In the genomic region with DNA sequence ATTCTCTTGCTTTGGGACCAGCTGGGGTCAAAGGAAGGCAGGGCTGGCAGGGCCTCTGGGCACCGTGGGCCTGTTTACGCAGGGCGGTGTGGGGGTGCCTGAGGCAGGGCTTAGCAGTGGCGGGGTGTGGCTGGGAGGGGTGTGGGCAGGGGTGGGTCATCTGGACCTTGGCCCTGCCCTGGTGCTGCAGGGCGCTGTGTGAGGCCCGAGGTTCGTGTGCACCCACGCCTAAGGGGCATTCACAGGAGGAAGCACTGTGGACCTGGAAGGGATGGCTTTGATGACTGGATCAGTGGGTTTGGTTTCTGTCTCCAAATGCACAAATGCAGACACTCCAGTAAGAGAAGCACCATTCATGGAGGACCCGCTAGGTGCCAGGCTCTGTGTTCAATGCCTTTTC, we compare ENCODE assay signal across 19 cellular contexts. TPM values are rescaled to one million over a fixed set of nuclear protein-coding genes. Genes with fewer than 3 reads are reported as not detected.
DNase-seq lines count a peak whose midpoint lies in the region; ATAC-seq, FAIRE-seq and TF ChIP-seq lines count a peak whose summit lies in the region.
"Had no signal": no experiment of that assay in that cellular context is flagged by ENCODE, and none has a peak within 500 bp of the region (broad histone marks: within the 10 kb centered on the region; RNA-seq: fewer than 3 reads in every experiment).

No MANE protein-coding gene starts in this region.

- H2AFZ ChIP-seq in H1 (ENCODE audit: low read length) = no peak overlapping the region

- no peak overlapping the region for H4K5ac ChIP-seq in H1 (ENCODE audit: insufficient read length, low read depth, low read length)

- no peak overlapping the region for H3K18ac ChIP-seq in H1 (ENCODE audit: extremely low read depth, low read length)

- H2BK12ac ChIP-seq in H1 (ENCODE audit: low read depth, low read length) = no peak overlapping the region

- no peaks in the 10 kb centered on the region for H4K20me1 ChIP-seq in H1 (replicated peaks in 1 of 2; ENCODE audit: control insufficient read depth in 1 of 2, insufficient read depth in 2 of 2, low read length in 2 of 2)

- H3K14ac ChIP-seq in H1 (ENCODE audit: insufficient read length) = no peak overlapping the region

- no peak overlapping the region for H3K4ac ChIP-seq in H1 (replicated peaks; ENCODE audit: insufficient read length, low read depth, low read length)

- intact Hi-C loops in mucosa of descending colon (cut with DNase I, micrococcal nuclease) = no loop called here

- H3K27me3 ChIP-seq in H1 (replicated peaks in 1 of 4; ENCODE audit: control insufficient read depth in 3 of 4, extremely low read depth in 1 of 4, insufficient read depth in 3 of 4, low read length in 3 of 4) (no peaks in the 10 kb centered on the region), suprapubic skin (no peaks in the 10 kb centered on the region)

- POLR2A ChIA-PET in H1 (lab: Charles Lee; ENCODE audit: partially characterized antibody) = no interaction called here

- H2BK15ac ChIP-seq in H1 (ENCODE audit: low read length) = no peak overlapping the region

- TF ChIP-seq CTCF in H1 (IDR thresholded peaks at IDR 0.05; ENCODE audit: control extremely low read depth in 1 of 3, insufficient read depth in 1 of 3, low read depth in 1 of 3, low read length in 3 of 3) (no peak), mucosa of descending colon (IDR thresholded peaks at IDR 0.05) (no peak), suprapubic skin (IDR thresholded peaks at IDR 0.05) (no peak)

- no peak overlapping the region for H4K8ac ChIP-seq in H1 (ENCODE audit: extremely low read depth, insufficient read depth, low read length)

- no peak overlapping the region for H2BK120ac ChIP-seq in H1 (replicated peaks; ENCODE audit: low read depth, low read length)

- H2AK5ac ChIP-seq in H1 (ENCODE audit: low read depth, low read length) = no peak overlapping the region

- H3K4me3 ChIP-seq in H1 (ENCODE audit: extremely low read depth in 1 of 4, insufficient read depth in 2 of 4, low read depth in 3 of 4, low read length in 4 of 4) = no peak overlapping the region
- no peak overlapping the region for H3K4me3 ChIP-seq in mucosa of descending colon
- no peak overlapping the region for H3K4me3 ChIP-seq in suprapubic skin
- H3K4me3 ChIP-seq: GM12878 had no signal

- no peak overlapping the region for H2BK20ac ChIP-seq in H1 (ENCODE audit: low read length)

- no peak overlapping the region for H4K91ac ChIP-seq in H1 (replicated peaks; ENCODE audit: insufficient read length, low read length)

- CTCF ChIA-PET in H1 (lab: Charles Lee; ENCODE audit: partially characterized antibody) = interaction anchor here (0.9 to 2.0 kb wide), 3 partner anchors 12 to 272 kb away, joined by 3 to 7 read pairs (median 6); no protein-coding TSS in a partner anchor

- no peaks in the 10 kb centered on the region for H3K9me3 ChIP-seq in H1 (ENCODE audit: insufficient read depth in 2 of 2, low read depth in 1 of 2, low read length in 1 of 2)
- no peaks in the 10 kb centered on the region for H3K9me3 ChIP-seq in mucosa of descending colon
- H3K9me3 ChIP-seq in suprapubic skin = no peaks in the 10 kb centered on the region

- FAIRE-seq in H1 (lab: Jason Lieb, UNC) = no peak
- FAIRE-seq: GM12878 had no signal

- H3K79me1 ChIP-seq in H1 (ENCODE audit: low read depth, low read length) = no peaks in the 10 kb centered on the region

- no peaks in the 10 kb centered on the region for H3K79me2 ChIP-seq in H1 (ENCODE audit: control insufficient read depth in 1 of 2, insufficient read depth in 2 of 2, low read length in 2 of 2)

- no peak for TF ChIP-seq RAD21 in H1 (IDR thresholded peaks at IDR 0.05 in 1 of 2, conservative IDR thresholded peaks at IDR 0.05 in 1 of 2; ENCODE audit: low read depth in 2 of 2, low read length in 2 of 2)

- no peak overlapping the region for H3K4me2 ChIP-seq in H1 (ENCODE audit: insufficient read depth in 1 of 2, low read depth in 2 of 2, low read length in 2 of 2)
- H3K4me2 ChIP-seq: KMS-11 had no signal

- peaks cover 0 to 3% (median 0%) of the 10 kb centered on the region in 4 experiments; a peak in 1 of 7 replicates for H3K4me1 ChIP-seq in H1 (replicated peaks in 1 of 4; ENCODE audit: control insufficient read depth in 3 of 4, insufficient read depth in 4 of 4, low read length in 3 of 4)
- H3K4me1 ChIP-seq in mucosa of descending colon (ENCODE audit: low read depth) = peaks cover 41% of the 10 kb centered on the region
- H3K4me1 ChIP-seq in suprapubic skin = peaks cover 26% of the 10 kb centered on the region

- ATAC-seq in mucosa of descending colon = peak; percentile 86
- ATAC-seq in GM18520 (IDR thresholded peaks at IDR 0.05; ENCODE audit: unreplicated experiment) = no peak
- ATAC-seq in HG03095 (IDR thresholded peaks at IDR 0.05; ENCODE audit: unreplicated experiment) = no peak
- ATAC-seq: GM12878 had no signal

- H3K27ac ChIP-seq in H1 (ENCODE audit: low read depth, low read length) (no peak overlapping the region), suprapubic skin (peak overlapping the region; percentile 12)
- H3K27ac ChIP-seq: KMS-11 had no signal

- peak overlapping the region; percentile 12 for H3K56ac ChIP-seq in H1 (replicated peaks; ENCODE audit: insufficient read length, low read depth, low read length)

- DNase-seq in LoVo (ENCODE audit: low spot score) (peak; percentile 56), H1 (ENCODE audit: low read depth in 1 of 2, low spot score in 2 of 2) (no peak), mucosa of descending colon (peak; percentile 88 to 91 (median 91)), suprapubic skin (ENCODE audit: low spot score in 2 of 2) (no peak), DMS153 (lab: John Stamatoyannopoulos, UW) (no peak)
- no peak for DNase-seq in stimulated activated naive CD4-positive, alpha-beta T cell treated with Interleukin-2 at 50 U/mL for 16 hours (lab: John Stamatoyannopoulos, UW)
- DNase-seq: DMS79, MM.1S, NCI-H1105 treated with DMSO at 0.1 percent for 48 hours, NCI-H1930, NCI-H2171 treated with DMSO at 0.1 percent for 48 hours, NCI-H510A, SIG-M5 had no signal

- H3K36me3 ChIP-seq in H1 (ENCODE audit: control insufficient read depth in 2 of 4, insufficient read depth in 4 of 4, low read length in 3 of 4) (no peaks in the 10 kb centered on the region), mucosa of descending colon (ENCODE audit: low read depth) (no peaks in the 10 kb centered on the region), suprapubic skin (no peaks in the 10 kb centered on the region)

- H3K23me2 ChIP-seq in H1 (ENCODE audit: low read depth, low read length) = no peaks in the 10 kb centered on the region

- TF ChIP-seq POLR2A in H1 (IDR thresholded peaks at IDR 0.05; ENCODE audit: control extremely low read depth in 1 of 2, low read depth in 2 of 2, low read length in 2 of 2) (no peak), suprapubic skin (IDR thresholded peaks at IDR 0.05) (no peak)

- H2BK5ac ChIP-seq in H1 (ENCODE audit: low read depth, low read length) = no peak overlapping the region

- no peak overlapping the region for H3K9ac ChIP-seq in H1 (replicated peaks in 1 of 4; ENCODE audit: extremely low read depth in 1 of 4, low read depth in 3 of 4, low read length in 3 of 4)
- H3K9ac ChIP-seq: KMS-11 had no signal

- H3K23ac ChIP-seq in H1 (ENCODE audit: insufficient read length) = no peak overlapping the region

- TF ChIP-seq EP300 in H1 (IDR thresholded peaks at IDR 0.05; ENCODE audit: borderline replicate concordance in 1 of 2, low read depth in 2 of 2, low read length in 2 of 2) (no peak), suprapubic skin (IDR thresholded peaks at IDR 0.05) (no peak)

- WGBS in H1 (ENCODE audit: extremely low coverage in 1 of 2, insufficient coverage in 1 of 2, insufficient read length in 1 of 2, insufficient replicate concordance in 2 of 2, low coverage in 1 of 2, low lambda C conversion rate in 2 of 2, missing lambda C conversion rate in 1 of 2), 2 experiments = 76% methylated on average over 6 of the region's 9 CpGs; no CpG with 5 or more reads in 1 of the 2 experiments
- 74% methylated on average over 4 of the region's 9 CpGs for WGBS in suprapubic skin

TF ChIP-seq in H1, 55 proteins besides CTCF, POLR2A, EP300 and RAD21 (continues in another document):
- no peak for TF ChIP-seq NRF1 (IDR thresholded peaks at IDR 0.05; ENCODE audit: low read depth, low read length)
- no peak for TF ChIP-seq BACH1 (IDR thresholded peaks at IDR 0.05; ENCODE audit: low read length)
- TF ChIP-seq RBBP5 (IDR thresholded peaks at IDR 0.05; ENCODE audit: borderline replicate concordance, low read depth, low read length) = no peak
- TF ChIP-seq SRF (IDR thresholded peaks at IDR 0.05; ENCODE audit: low read depth, low read length) = no peak
- no peak for TF ChIP-seq JUN (IDR thresholded peaks at IDR 0.05; ENCODE audit: low read depth, low read length)
- no peak for TF ChIP-seq SUZ12 (IDR thresholded peaks at IDR 0.05; ENCODE audit: low read length)
- no peak for TF ChIP-seq CBX5 (IDR thresholded peaks at IDR 0.05; ENCODE audit: low read depth, low read length)
- TF ChIP-seq RNF2 (IDR thresholded peaks at IDR 0.05; ENCODE audit: borderline replicate concordance, low read depth, low read length, missing control alignments, poor library complexity, severe bottlenecking) = no peak

RNA-seq across cellular contexts. Expression of gene BCO1, which starts 37.3 kb away (rescaled TPM):
- 0.23 TPM in 1 of 2 replicates, not detected in the other for total RNA-seq in H1 (2021; fragmentation: NEBNext Ultra II Directional; extraction: Animal tissue kit (Norgen Biotek cat#: 25700))
- 0.21 and 0.28 TPM in 2 replicates for polyA plus RNA-seq in H1 (2011; rRNA removed)
- 0.25 TPM for polyA plus RNA-seq in H1 (2011; cell fraction: cytosol; rRNA removed)
- not detected for polyA plus RNA-seq in H1 (2011; cell fraction: nucleus; rRNA removed)
- 0.09 to 0.21 TPM (median 0.14 TPM) in 4 replicates for polyA plus RNA-seq in H1 (2012, experiment 1 of 2)
- not detected for polyA plus RNA-seq in H1 (2012, experiment 2 of 2)
- 0.14 TPM for polyA plus RNA-seq in H1 (2013, experiment 1 of 2)
- polyA plus RNA-seq in H1 (2013, experiment 2 of 2) = 0.07 TPM
- 0.76 and 0.95 TPM in 2 replicates for polyA minus RNA-seq in H1 (2011; rRNA and poly(A)+ RNA removed)
- polyA minus RNA-seq in H1 (2011; cell fraction: cytosol; rRNA and poly(A)+ RNA removed) = not detected
- polyA minus RNA-seq in H1 (2011; cell fraction: nucleus; rRNA and poly(A)+ RNA removed) = not detected
- total RNA-seq in mucosa of descending colon = 1 to 10 TPM; 2.2 to 6.5 (median 4.5) TPM
- under 1 TPM in 1 of 4 donors, not detected in 3; 0.26 TPM for total RNA-seq in suprapubic skin
- total RNA-seq: G401, GM12878 had no signal
- polyA plus RNA-seq: CD14-positive monocyte had no signal

RNA-seq across cellular contexts. Expression of gene GAN, which starts 39.0 kb away (rescaled TPM):
- 23.9 and 25.6 TPM in 2 replicates for total RNA-seq in H1 (2021; fragmentation: NEBNext Ultra II Directional; extraction: Animal tissue kit (Norgen Biotek cat#: 25700))
- 3.3 and 4.5 TPM in 2 replicates for polyA plus RNA-seq in H1 (2011; rRNA removed)
- 4.0 TPM for polyA plus RNA-seq in H1 (2011; cell fraction: cytosol; rRNA removed)
- 4.5 TPM for polyA plus RNA-seq in H1 (2011; cell fraction: nucleus; rRNA removed)
- polyA plus RNA-seq in H1 (2012, experiment 1 of 2) = 3.1 to 4.3 TPM (median 3.5 TPM) in 4 replicates
- 0.39 TPM for polyA plus RNA-seq in H1 (2012, experiment 2 of 2)
- polyA plus RNA-seq in H1 (2013, experiment 1 of 2) = 8.6 TPM
- 7.1 TPM for polyA plus RNA-seq in H1 (2013, experiment 2 of 2)
- 30.6 and 41.7 TPM in 2 replicates for polyA minus RNA-seq in H1 (2011; rRNA and poly(A)+ RNA removed)
- polyA minus RNA-seq in H1 (2011; cell fraction: cytosol; rRNA and poly(A)+ RNA removed) = 25.4 TPM
- polyA minus RNA-seq in H1 (2011; cell fraction: nucleus; rRNA and poly(A)+ RNA removed) = 23.5 TPM
- total RNA-seq in mucosa of descending colon = 10 to 100 TPM; 15.5 to 23.2 (median 21.1) TPM
- 100 to 1,000 TPM in 3 of 4 donors, 10 to 100 TPM in 1; 74.3 to 168 (median 130) TPM for total RNA-seq in suprapubic skin

Comparison
In these comparisons a context has a peak if more than half of its experiments do, and no peak if none do; other contexts are left out.
1. DNase-seq: peak in LoVo (single experiment) and mucosa of descending colon (3 of 3); none in H1 (0 of 2), suprapubic skin (0 of 2), stimulated activated naive CD4-positive, alpha-beta T cell treated with Interleukin-2 at 50 U/mL for 16 hours (single experiment) and DMS153 (single experiment).